Comparison of ENCODE assay signal across 24 cellular contexts in genomic region chr7:4727914-4728705, GRCh38. TPM values are rescaled to one million over a fixed set of nuclear protein-coding genes. Genes with fewer than 3 reads are reported as not detected.
DNase-seq lines count a peak whose midpoint lies in the region; ATAC-seq and TF ChIP-seq lines count a peak whose summit lies in the region.
"Had no signal": no experiment of that assay in that cellular context is flagged by ENCODE, and none has a peak within 500 bp of the region (broad histone marks: within the 10 kb centered on the region; RNA-seq: fewer than 3 reads in every experiment).

No MANE protein-coding gene starts in this region.

- ATAC-seq in T-helper 17 cell, result no peak
- ATAC-seq: activated CD4-positive, alpha-beta T cell treated with anti-CD3 and anti-CD28 coated beads for 36 hours; heart right ventricle; left lung; mucosa of descending colon; T-cell had no signal

- peaks cover 0 to 3% of the 10 kb centered on the region in 2 donors for H3K36me3 ChIP-seq in stomach smooth muscle (ENCODE audit: control insufficient read depth in 2 of 2, insufficient read depth in 2 of 2, low read length in 2 of 2)

- H3K4me3 ChIP-seq in choroid plexus epithelial cell (ENCODE audit: low read depth, low read length) (no peak overlapping the region), stomach smooth muscle (ENCODE audit: low read length in 2 of 2) (no peak overlapping the region)
- H3K4me3 ChIP-seq: heart right ventricle, left lung, mucosa of descending colon, PC-9 had no signal

- H3K27me3 Mint-ChIP-seq in T-helper 17 cell (no peaks in the 10 kb centered on the region), nephron (ENCODE audit: low read depth) (no peaks in the 10 kb centered on the region)
- H3K27me3 Mint-ChIP-seq: activated CD4-positive, alpha-beta T cell treated with anti-CD3 and anti-CD28 coated beads for 36 hours; activated naive CD4-positive, alpha-beta T cell treated with anti-CD3 and anti-CD28 coated beads, Interleukin-2, amount 50 U/mL, for 24 hours; stimulated activated naive CD8-positive, alpha-beta T cell treated with anti-CD3 and anti-CD28 coated beads, Interleukin-15, Interleukin-2, amounts not matched to agents 100 ng/mL and 50 ng/mL, for 24 hours; T-cell had no signal

- H3K4me1 ChIP-seq in stomach smooth muscle (ENCODE audit: control insufficient read depth, insufficient read depth, low read length), result peaks cover 67% of the 10 kb centered on the region

- H3K9me3 Mint-ChIP-seq in nephron, result no peaks in the 10 kb centered on the region
- H3K9me3 Mint-ChIP-seq: activated naive CD4-positive, alpha-beta T cell treated with anti-CD3 and anti-CD28 coated beads, Interleukin-2, amount 50 U/mL, for 24 hours; stimulated activated naive CD8-positive, alpha-beta T cell treated with anti-CD3 and anti-CD28 coated beads, Interleukin-15, Interleukin-2, amounts not matched to agents 100 ng/mL and 50 ng/mL, for 24 hours; T-cell had no signal

- H3K9ac ChIP-seq in stomach smooth muscle (ENCODE audit: low read length in 2 of 2), result peak overlapping the region in 1 of 2 donors; percentile 29

- peak overlapping the region; percentile 34 for H3K27ac Mint-ChIP-seq in T-helper 17 cell
- peak overlapping the region; percentile 73 to 78 (median 74) for H3K27ac Mint-ChIP-seq in nephron
- H3K27ac Mint-ChIP-seq: activated CD4-positive, alpha-beta T cell treated with anti-CD3 and anti-CD28 coated beads for 36 hours; stimulated activated naive CD8-positive, alpha-beta T cell treated with anti-CD3 and anti-CD28 coated beads, Interleukin-15, Interleukin-2, amounts not matched to agents 100 ng/mL and 50 ng/mL, for 24 hours; T-cell had no signal

- DNase-seq in T-helper 17 cell, result no peak
- DNase-seq in choroid plexus epithelial cell (ENCODE audit: low read depth), result peak; percentile 79
- DNase-seq in DMS79 treated with DMSO at 0.1 percent for 48 hours (lab: John Stamatoyannopoulos, UW), result no peak
- no peak for DNase-seq in central memory CD4-positive, alpha-beta T cell
- no peak for DNase-seq in foreskin melanocyte
- no peak for DNase-seq in NCI-H146 treated with DMSO at 0.1 percent for 48 hours (lab: John Stamatoyannopoulos, UW; ENCODE audit: unreplicated experiment)
- DNase-seq: activated CD4-positive, alpha-beta T cell treated with anti-CD3 and anti-CD28 coated beads for 36 hours; Calu3; cortex of kidney; EL; heart right ventricle; left lung; mucosa of descending colon; NCI-H1105; NCI-H2081; NCI-H345; PC-9; stimulated activated CD4-positive, alpha-beta T cell treated with anti-CD3 and anti-CD28 coated beads, Interleukin-4, amount 100 ng/mL, for 24 hours; T-cell had no signal

- H3K4me3 Mint-ChIP-seq in T-helper 17 cell (no peak overlapping the region), nephron (no peak overlapping the region)
- H3K4me3 Mint-ChIP-seq: activated CD4-positive, alpha-beta T cell treated with anti-CD3 and anti-CD28 coated beads for 36 hours; activated naive CD4-positive, alpha-beta T cell treated with anti-CD3 and anti-CD28 coated beads, Interleukin-2, amount 50 U/mL, for 24 hours; stimulated activated naive CD8-positive, alpha-beta T cell treated with anti-CD3 and anti-CD28 coated beads, Interleukin-15, Interleukin-2, amounts not matched to agents 100 ng/mL and 50 ng/mL, for 24 hours had no signal

- H3K9me3 ChIP-seq in T-helper 17 cell (ENCODE audit: control insufficient read depth, low read length, poor library complexity, severe bottlenecking) (no peaks in the 10 kb centered on the region), stomach smooth muscle (ENCODE audit: control insufficient read depth in 2 of 2, low read length in 2 of 2) (no peaks in the 10 kb centered on the region)
- H3K9me3 ChIP-seq: heart right ventricle, left lung, mucosa of descending colon had no signal

- H3K36me3 Mint-ChIP-seq in T-helper 17 cell (ENCODE audit: low read depth) (no peaks in the 10 kb centered on the region), nephron (ENCODE audit: low read depth) (peaks cover 20% of the 10 kb centered on the region)

- H3K4me1 Mint-ChIP-seq in T-helper 17 cell (peaks cover 35% of the 10 kb centered on the region), nephron (peaks cover 39% of the 10 kb centered on the region)

- H3K27me3 ChIP-seq in stomach smooth muscle (ENCODE audit: control insufficient read depth in 1 of 2, insufficient read depth in 2 of 2, low read length in 2 of 2), result no peaks in the 10 kb centered on the region
- H3K27me3 ChIP-seq: heart right ventricle, left lung had no signal

- H3K27ac ChIP-seq in stomach smooth muscle (ENCODE audit: low read length), result peak overlapping the region; percentile 70
- H3K27ac ChIP-seq: C4-2B, PC-9 had no signal

- no peak for TF ChIP-seq CTCF in choroid plexus epithelial cell (conservative IDR thresholded peaks at IDR 0.05; ENCODE audit: low read depth, low read length)
- no peak for TF ChIP-seq CTCF in nephron (IDR thresholded peaks at IDR 0.05; ENCODE audit: unreplicated experiment in 3 of 3)

RNA-seq across cellular contexts. Expression of gene FOXK1, which starts 46.0 kb away (rescaled TPM):
- 10 to 100 TPM; 59.8 to 60.9 TPM for total RNA-seq in T-helper 17 cell

RNA-seq across cellular contexts. Expression of gene AP5Z1, which starts 47.3 kb away (rescaled TPM):
- total RNA-seq in T-helper 17 cell, result 100 to 1,000 TPM in 1 of 2 donors, 10 to 100 TPM in 1; 87.6 to 112 TPM
